ENCODE assay signal across 8 cellular contexts in genomic region chr1:215710340-215710971, GRCh38.
DNase-seq lines count a peak whose midpoint lies in the region; ATAC-seq, FAIRE-seq and TF ChIP-seq lines count a peak whose summit lies in the region.

No MANE protein-coding gene starts in this region.

- H3K4me3 ChIP-seq in NB4 (ENCODE audit: low read depth, low read length): no peak overlapping the region
- peak overlapping the region; percentile 62 for H3K4me3 ChIP-seq in SK-N-MC

- no peaks in the 10 kb centered on the region for H3K4me1 Mint-ChIP-seq in T-cell

- H3K9me3 ChIP-seq in SK-N-MC (ENCODE audit: low read depth, low read length): no peaks in the 10 kb centered on the region

- POLR2A ChIA-PET in T-cell (lab: Charles Lee): no interaction called here

- ATAC-seq in HG02678 (IDR thresholded peaks at IDR 0.05; ENCODE audit: unreplicated experiment): peak; percentile 80
- ATAC-seq in HG03097 (IDR thresholded peaks at IDR 0.05; ENCODE audit: low FRiP score, unreplicated experiment): no peak
- no peak for ATAC-seq in T-cell (replicated peaks in 1 of 4)

- H3K36me3 ChIP-seq in SK-N-MC (ENCODE audit: insufficient read depth, low read length): no peaks in the 10 kb centered on the region

- no peak overlapping the region for H3K4me3 Mint-ChIP-seq in T-cell

- peak; percentile 53 for FAIRE-seq in GM12892 (lab: Jason Lieb, UNC)

- DNase-seq in AG08395 (ENCODE audit: low spot score): peak; percentile 28
- peak; percentile 5 for DNase-seq in GM12892 (ENCODE audit: insufficient read length)
- peak; percentile 73 for DNase-seq in NB4 (ENCODE audit: low read depth)
- DNase-seq in SK-N-MC (ENCODE audit: low read depth, low spot score): peak; percentile 75
- peak; percentile 18 for DNase-seq in globus pallidus (ENCODE audit: low spot score)
- DNase-seq in T-cell: no peak

- no peaks in the 10 kb centered on the region for H3K9me3 Mint-ChIP-seq in T-cell

- no peaks in the 10 kb centered on the region for H3K36me3 Mint-ChIP-seq in T-cell

- peak; percentile 82 for TF ChIP-seq CTCF in NB4 (IDR thresholded peaks at IDR 0.05; ENCODE audit: low read depth, low read length)

- TF ChIP-seq POLR2A in GM12892 (IDR thresholded peaks at IDR 0.05; ENCODE audit: low read depth, low read length): no peak
- no peak for TF ChIP-seq POLR2A in NB4 (IDR thresholded peaks at IDR 0.05; ENCODE audit: extremely low read depth, insufficient read length)

- H3K27me3 Mint-ChIP-seq in T-cell: no peaks in the 10 kb centered on the region

- no peak overlapping the region for H3K9ac ChIP-seq in SK-N-MC (ENCODE audit: insufficient read length)

- CTCF ChIA-PET in T-cell (lab: Charles Lee): interaction anchor here (0.5 to 0.6 kb wide), 2 partner anchors 99 to 1378 kb away, joined by 3 read pairs; no protein-coding TSS in a partner anchor

- H3K27ac Mint-ChIP-seq in T-cell: no peak overlapping the region

- peak overlapping the region; percentile 62 for H3K27ac ChIP-seq in SK-N-MC

Comparison
In these comparisons a context has a peak if more than half of its experiments do, and no peak if none do; other contexts are left out.
1. DNase-seq: peak in AG08395 (single experiment), GM12892 (single experiment), NB4 (single experiment), SK-N-MC (single experiment) and globus pallidus (single experiment); none in T-cell (0 of 34).